Comparison of ENCODE assay signal across 1 cellular context in the genomic region with DNA sequence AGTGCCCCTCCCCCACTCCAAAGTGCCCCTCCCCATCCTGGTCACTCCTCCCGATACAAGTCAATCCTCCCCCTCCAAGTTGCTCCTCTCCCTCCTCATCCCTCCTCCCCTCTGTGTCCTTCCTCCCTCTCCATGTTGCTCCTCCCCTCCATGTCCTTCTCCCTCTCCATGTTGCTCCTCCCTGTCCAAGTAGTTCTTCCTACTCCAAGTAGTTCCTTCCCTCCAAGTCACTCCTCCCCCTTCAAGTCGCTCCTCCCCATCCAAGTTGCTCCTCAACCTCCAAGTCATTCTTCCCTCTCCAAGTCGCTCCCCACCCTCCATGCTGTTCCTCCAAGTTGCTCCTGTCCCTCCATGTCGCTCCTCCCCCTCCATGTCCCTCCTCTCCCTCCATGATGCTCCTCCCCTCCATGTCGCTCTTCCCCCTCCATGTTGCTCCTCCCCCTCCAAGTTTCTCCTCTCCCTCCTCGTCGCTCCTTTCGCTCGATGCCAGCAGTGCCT.
TF ChIP-seq lines count a peak whose summit lies in the region.

No MANE protein-coding gene starts in this region.

TF ChIP-seq in IMR-90, 13 proteins besides CTCF, POLR2A, EP300 and RAD21 (continued from another document):
- TF ChIP-seq MXI1 (IDR thresholded peaks at IDR 0.05; ENCODE audit: borderline replicate concordance, low read depth, low read length) (no peak), RFX5 (IDR thresholded peaks at IDR 0.05; ENCODE audit: low read depth, low read length) (no peak), BHLHE40 (IDR thresholded peaks at IDR 0.05; ENCODE audit: low read depth, low read length) (no peak)
